In genomic region chrY:8541306-8541705, GRCh38 we compare ENCODE assay signal across 28 cellular contexts.
DNase-seq lines count a peak whose midpoint lies in the region; ATAC-seq and TF ChIP-seq lines count a peak whose summit lies in the region.
"Had no signal": no experiment of that assay in that cellular context is flagged by ENCODE, and none has a peak within 500 bp of the region (broad histone marks: within the 10 kb centered on the region; RNA-seq: fewer than 3 reads in every experiment).

No MANE protein-coding gene starts in this region.

- no peak overlapping the region for H3K4me3 ChIP-seq in SJSA1
- H3K4me3 ChIP-seq: BLaER1, gastroesophageal sphincter, GM12878, HAP-1, thyroid gland, vagina had no signal

- H3K9me3 ChIP-seq in SJSA1 (replicated peaks) = no peaks in the 10 kb centered on the region
- H3K9me3 ChIP-seq: BLaER1, gastroesophageal sphincter, HAP-1, thyroid gland, vagina had no signal

- H3K36me3 ChIP-seq in SJSA1 = no peaks in the 10 kb centered on the region
- H3K36me3 ChIP-seq: BLaER1, gastroesophageal sphincter, HAP-1, thyroid gland, vagina had no signal

- intact Hi-C loops in left ventricle myocardium superior (cut with micrococcal nuclease) = no loop called here
- intact Hi-C loops in left cardiac atrium (cut with DNase I) = no loop called here

- H3K4me1 ChIP-seq in SJSA1 (replicated peaks) = no peaks in the 10 kb centered on the region; the same call in 1 of the 2 replicates
- H3K4me1 ChIP-seq: BLaER1, gastroesophageal sphincter, HAP-1, thyroid gland, vagina had no signal

- DNase-seq in left ventricle myocardium superior = no peak
- DNase-seq in left cardiac atrium = no peak
- peak; percentile 53 to 60 for DNase-seq in SJSA1 (ENCODE audit: low read depth in 1 of 2, low spot score in 2 of 2)
- no peak for DNase-seq in NOMO-1 (lab: John Stamatoyannopoulos, UW; ENCODE audit: unreplicated experiment in 2 of 2)
- no peak for DNase-seq in HK-2 (ENCODE audit: unreplicated experiment)
- DNase-seq in DMS79 treated with DMSO at 0.1 percent for 48 hours (lab: John Stamatoyannopoulos, UW) = no peak
- DNase-seq: ACHN; activated B cell treated with CpG ODN at 0.5 μM for 24 hours; activated CD4-positive, alpha-beta T cell treated with anti-CD3 and anti-CD28 coated beads, Interleukin-2, amount 10 ng/mL, durations not matched to agents 7 days and 5 days; activated gamma-delta T cell; activated naive CD8-positive, alpha-beta T cell treated with anti-CD3 and anti-CD28 coated beads, Interleukin-2, amount 10 ng/mL, durations not matched to agents 7 days and 5 days; activated T-cell treated with anti-CD3 and anti-CD28 coated beads, Interleukin-2, amount 50 U/mL, for 1 hour; aorta; DMS 273 treated with DMSO at 0.1 percent for 48 hours; NCI-H1105; NCI-H187; NCI-H2227 treated with DMSO at 0.1 percent for 48 hours; NCI-H69; stimulated activated CD4-positive, alpha-beta T cell treated with anti-CD3 and anti-CD28 coated beads, Interleukin-4, amount 100 ng/mL, for 1 hour; T-cell; thyroid gland had no signal

- H3K27me3 ChIP-seq in SJSA1 (replicated peaks) = no peaks in the 10 kb centered on the region
- H3K27me3 ChIP-seq: BLaER1, gastroesophageal sphincter, thyroid gland, vagina had no signal

- H3K27ac ChIP-seq in SJSA1 = no peak overlapping the region
- H3K27ac ChIP-seq: BLaER1, gastroesophageal sphincter, thyroid gland, vagina had no signal

- peak; percentile 15; the same call in 1 of the 2 replicates for TF ChIP-seq CTCF in LNCAP (IDR thresholded peaks at IDR 0.05)

- ATAC-seq in left ventricle myocardium superior (peak; percentile 46), left cardiac atrium (no peak), GM19395 (IDR thresholded peaks at IDR 0.05; ENCODE audit: unreplicated experiment) (no peak)
- ATAC-seq: gastroesophageal sphincter, GM12878, T-cell had no signal

Comparison
In these comparisons a context has a peak if more than half of its experiments do, and no peak if none do; other contexts are left out.
1. DNase-seq: peak in SJSA1 (2 of 2); none in left ventricle myocardium superior (single experiment), left cardiac atrium (single experiment), NOMO-1 (0 of 2), HK-2 (single experiment) and DMS79 treated with DMSO at 0.1 percent for 48 hours (single experiment).